19 cellular contexts compared by ENCODE assay signal in genomic region chr6:104604643-104605042, GRCh38.
"Had no signal": no experiment of that assay in that cellular context is flagged by ENCODE, and none has a peak within 500 bp of the region (broad histone marks: within the 10 kb centered on the region; RNA-seq: fewer than 3 reads in every experiment).

No MANE protein-coding gene starts in this region.

- H3K4me3 ChIP-seq: adrenal gland, SJCRH30 had no signal

- H3K9me3 ChIP-seq: adrenal gland, SJCRH30 had no signal

- H3K27ac ChIP-seq: adrenal gland, brain microvascular endothelial cell, SJCRH30 had no signal

- H3K27me3 ChIP-seq: adrenal gland, brain microvascular endothelial cell, SJCRH30 had no signal

- H3K4me1 ChIP-seq: SJCRH30 had no signal

- DNase-seq: activated CD4-positive, alpha-beta T cell treated with anti-CD3 and anti-CD28 coated beads, Interleukin-2, amount 10 ng/mL, durations not matched to agents 24 days and 14 days; activated CD4-positive, alpha-beta T cell treated with anti-CD3 and anti-CD28 coated beads, Interleukin-2, amount 50 U/mL, for 48 hours; activated CD8-positive, alpha-beta T cell treated with anti-CD3 and anti-CD28 coated beads, Interleukin-2, amount 10 ng/mL, durations not matched to agents 7 days and 5 days; activated gamma-delta T cell treated with Interleukin-2 at 50 U/mL for 16 hours; activated naive CD4-positive, alpha-beta T cell treated with anti-CD3 and anti-CD28 coated beads for 36 hours; activated T-cell treated with anti-CD3 and anti-CD28 coated beads for 4 hours; activated T-cell treated with anti-CD3 and anti-CD28 coated beads, Interleukin-2, amount 50 U/mL, for 4 hours; adrenal gland; brain microvascular endothelial cell; central memory CD4-positive, alpha-beta T cell; NCI-H1105; NCI-H1417 treated with DMSO at 0.1 percent for 48 hours; NCI-H1930; NCI-H2081 treated with DMSO at 0.1 percent for 48 hours; NCI-H345; NCI-H524 treated with DMSO at 0.1 percent for 48 hours; SHP77; SJCRH30; T1000 had no signal

- H3K36me3 ChIP-seq: adrenal gland, brain microvascular endothelial cell, SJCRH30 had no signal
